In genomic region chr9:18791074-18791473, GRCh38 we compare ENCODE assay signal across 9 cellular contexts.
DNase-seq lines count a peak whose midpoint lies in the region; ATAC-seq and TF ChIP-seq lines count a peak whose summit lies in the region.
"Had no signal": no experiment of that assay in that cellular context is flagged by ENCODE, and none has a peak within 500 bp of the region (broad histone marks: within the 10 kb centered on the region; RNA-seq: fewer than 3 reads in every experiment).

No MANE protein-coding gene starts in this region.

- no peaks in the 10 kb centered on the region for H3K4me1 Mint-ChIP-seq in natural killer cell

- no peak overlapping the region for H3K27ac Mint-ChIP-seq in natural killer cell

- H3K27me3 Mint-ChIP-seq in natural killer cell (ENCODE audit: low read depth in 2 of 2) = peaks cover 0 to 4% of the 10 kb centered on the region in 2 donors

- H3K9me3 ChIP-seq in right lobe of liver = no peaks in the 10 kb centered on the region

- H3K4me3 ChIP-seq in WI38 (ENCODE audit: low read depth, low read length) = no peak overlapping the region
- no peak overlapping the region for H3K4me3 ChIP-seq in right lobe of liver

- H3K9me3 Mint-ChIP-seq in natural killer cell = no peaks in the 10 kb centered on the region

- no peak for TF ChIP-seq POLR2A in right lobe of liver (IDR thresholded peaks at IDR 0.05)

- no peaks in the 10 kb centered on the region for H3K36me3 ChIP-seq in right lobe of liver

- no peaks in the 10 kb centered on the region for H3K4me1 ChIP-seq in right lobe of liver

- H3K36me3 Mint-ChIP-seq in natural killer cell = no peaks in the 10 kb centered on the region

- no peak overlapping the region for H3K27ac ChIP-seq in right lobe of liver

- no peaks in the 10 kb centered on the region for H3K27me3 ChIP-seq in right lobe of liver

- peak; percentile 75 to 83 (median 80) for ATAC-seq in right lobe of liver
- no peak for ATAC-seq in GM19395 (IDR thresholded peaks at IDR 0.05; ENCODE audit: unreplicated experiment)
- ATAC-seq in natural killer cell = no peak

- DNase-seq in ELR (ENCODE audit: low read depth) (peak; percentile 47), HT1080 (ENCODE audit: low read depth) (peak; percentile 36), right lobe of liver (peak in 2 of 3 donors; percentile 30 to 53), SKM-1 (lab: John Stamatoyannopoulos, UW; ENCODE audit: unreplicated experiment) (no peak), natural killer cell (no peak)
- no peak for DNase-seq in activated naive CD4-positive, alpha-beta T cell (lab: John Stamatoyannopoulos, UW)
- DNase-seq: activated CD8-positive, alpha-beta memory T cell treated with anti-CD3 and anti-CD28 coated beads, Interleukin-2, amount 50 U/mL, for 4 hours had no signal

- intact Hi-C loops in right lobe of liver (cut with DNase I) (loop anchor here in 1 of 2 donors (10.0 kb wide), 1 partner anchor 536 kb away; no protein-coding TSS in a partner anchor), natural killer cell (cut with micrococcal nuclease) (no loop called here)

- TF ChIP-seq CTCF in WI38 (IDR thresholded peaks at IDR 0.05; ENCODE audit: low read depth, low read length) = peak; percentile 72
- peak; percentile 35 to 65 (median 52) for TF ChIP-seq CTCF in right lobe of liver (IDR thresholded peaks at IDR 0.05)
- no peak for TF ChIP-seq CTCF in natural killer cell (IDR thresholded peaks at IDR 0.05)

- H3K4me3 Mint-ChIP-seq in natural killer cell = no peak overlapping the region

- WGBS in right lobe of liver (ENCODE audit: insufficient coverage, low coverage, low lambda C conversion rate, missing lambda C conversion rate) = 50% methylated on average over 5 of the region's 5 CpGs

Comparison
In these comparisons a context has a peak if more than half of its experiments do, and no peak if none do; other contexts are left out.
1. DNase-seq: peak in ELR (single experiment), HT1080 (single experiment) and right lobe of liver (2 of 3); none in activated naive CD4-positive, alpha-beta T cell (0 of 4), SKM-1 (single experiment) and natural killer cell (single experiment).
2. ATAC-seq: peak in right lobe of liver (4 of 4); none in GM19395 (single experiment) and natural killer cell (0 of 3).